12 cellular contexts compared by ENCODE assay signal in genomic region chr13:35987572-35988513, GRCh38.
DNase-seq lines count a peak whose midpoint lies in the region.
"Had no signal": no experiment of that assay in that cellular context is flagged by ENCODE, and none has a peak within 500 bp of the region (broad histone marks: within the 10 kb centered on the region; RNA-seq: fewer than 3 reads in every experiment).

No MANE protein-coding gene starts in this region.

- no peaks in the 10 kb centered on the region for H3K36me3 ChIP-seq in iPS-15b (ENCODE audit: control insufficient read depth, insufficient read depth, low read length)

- no peaks in the 10 kb centered on the region for H3K27me3 ChIP-seq in iPS-15b (ENCODE audit: control insufficient read depth, insufficient read depth, low read length)

- peak overlapping the region; percentile 16 for H3K9ac ChIP-seq in iPS-15b (ENCODE audit: low read depth, low read length)

- H3K4me1 ChIP-seq in iPS-15b (ENCODE audit: control insufficient read depth, insufficient read depth, low read length), result peaks cover 32% of the 10 kb centered on the region

- DNase-seq in DMS 273 (lab: John Stamatoyannopoulos, UW; ENCODE audit: unreplicated experiment) (peak; percentile 68), DMS 273 treated with DMSO at 0.1 percent for 48 hours (lab: John Stamatoyannopoulos, UW) (no peak), NCI-H69 (lab: John Stamatoyannopoulos, UW) (peak; percentile 93), renal cortical epithelial cell (ENCODE audit: low read depth) (peak; percentile 4), NCI-H2196 treated with DMSO at 0.1 percent for 48 hours (lab: John Stamatoyannopoulos, UW; ENCODE audit: unreplicated experiment) (no peak), NCI-H1436 treated with DMSO at 0.1 percent for 48 hours (lab: John Stamatoyannopoulos, UW) (no peak), HUDEP-2 (lab: John Stamatoyannopoulos, UW; ENCODE audit: unreplicated experiment in 76 of 76) (no peak)
- DNase-seq: activated effector memory CD4-positive, alpha-beta T cell treated with anti-CD3 and anti-CD28 coated beads, Interleukin-2, amount 50 U/mL, for 16 hours; Karpas-422; NCI-H1930; stimulated activated CD4-positive, alpha-beta T cell treated with anti-CD3 and anti-CD28 coated beads, Interleukin-15, amount 100 ng/mL, for 24 hours had no signal

- H3K9me3 ChIP-seq in iPS-15b (ENCODE audit: control insufficient read depth, insufficient read depth, low read length), result no peaks in the 10 kb centered on the region

- peak overlapping the region; percentile 34 for H3K4me3 ChIP-seq in iPS-15b (ENCODE audit: low read depth, low read length)

Comparison
In these comparisons a context has a peak if more than half of its experiments do, and no peak if none do; other contexts are left out.
1. DNase-seq: peak in DMS 273 (single experiment), NCI-H69 (single experiment) and renal cortical epithelial cell (single experiment); none in DMS 273 treated with DMSO at 0.1 percent for 48 hours (single experiment), NCI-H2196 treated with DMSO at 0.1 percent for 48 hours (single experiment), NCI-H1436 treated with DMSO at 0.1 percent for 48 hours (single experiment) and HUDEP-2 (0 of 76).